39 cellular contexts compared by ENCODE assay signal in the genomic region with DNA sequence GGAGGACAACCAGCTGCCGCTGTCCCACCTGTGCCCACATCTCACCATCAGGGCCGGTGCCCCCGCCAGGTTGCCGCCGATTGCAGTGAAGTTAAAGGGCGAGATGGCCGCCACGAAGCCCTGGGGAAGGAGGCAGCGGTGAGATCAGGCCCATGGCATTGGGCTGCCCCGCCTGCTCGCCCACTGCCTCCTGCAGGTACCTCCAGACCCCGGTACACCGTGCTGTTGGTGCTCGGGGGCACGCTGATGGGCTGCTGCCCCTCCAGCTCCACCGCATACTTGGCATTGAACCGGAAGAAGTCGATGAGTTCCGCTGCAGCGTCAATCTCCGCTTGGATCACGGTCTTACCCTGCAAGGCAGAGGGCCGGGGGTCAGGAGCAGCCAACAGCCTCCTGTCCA. TPM values are rescaled to one million over a fixed set of nuclear protein-coding genes. Genes with fewer than 3 reads are reported as not detected.
"Had no signal": no experiment of that assay in that cellular context is flagged by ENCODE, and none has a peak within 500 bp of the region (broad histone marks: within the 10 kb centered on the region; RNA-seq: fewer than 3 reads in every experiment).

No MANE protein-coding gene starts in this region.

- H3K4me3 Mint-ChIP-seq: activated B cell treated with CpG ODN at 0.5 μM for 24 hours; activated CD4-positive, alpha-beta memory T cell treated with anti-CD3 and anti-CD28 coated beads for 36 hours; activated CD4-positive, alpha-beta T cell treated with anti-CD3 and anti-CD28 coated beads, Interleukin-2, amount 10 ng/mL, durations not matched to agents 24 days and 14 days; activated CD8-positive, alpha-beta T cell treated with anti-CD3 and anti-CD28 coated beads for 36 hours; activated naive CD4-positive, alpha-beta T cell treated with anti-CD3 and anti-CD28 coated beads for 36 hours; activated naive CD8-positive, alpha-beta T cell treated with anti-CD3 and anti-CD28 coated beads for 36 hours; activated T-cell treated with anti-CD3 and anti-CD28 coated beads, Interleukin-2, amount 50 U/mL, for 4 hours; activated T-cell treated with anti-CD3 and anti-CD28 coated beads, Interleukin-2, amount 50 U/mL, for 72 hours; activated T-helper 1 cell treated with anti-CD3 and anti-CD28 coated beads, Interleukin-12 subunit alpha, Interleukin-12 subunit beta, Interleukin-2, Interleukin-4 antibody, amounts not matched to agents 30 ng/mL and 10 ng/mL and 1 ng/mL, durations not matched to agents 14 hours and 24 hours and 36 hours; activated T-helper 17 cell treated with anti-CD3 and anti-CD28 coated beads, Interleukin-2, amount 50 U/mL, for 72 hours; T-helper 1 cell treated with Interleukin-12 subunit alpha and Interleukin-12 subunit beta and Interleukin-4 antibody, amounts not matched to agents 30 μg/mL and 1 μg/mL, for 36 hours; T-helper 2 cell treated with Interferon-gamma antibody and Interleukin-4, amounts not matched to agents 5 μg/mL and 100 μg/mL, for 36 hours had no signal

- H3K27ac Mint-ChIP-seq: activated B cell treated with CpG ODN at 0.5 μM for 24 hours; activated CD4-positive, alpha-beta memory T cell treated with anti-CD3 and anti-CD28 coated beads for 36 hours; activated CD4-positive, alpha-beta T cell treated with anti-CD3 and anti-CD28 coated beads, Interleukin-2, amount 10 ng/mL, durations not matched to agents 24 days and 14 days; activated CD8-positive, alpha-beta T cell treated with anti-CD3 and anti-CD28 coated beads for 36 hours; activated naive CD4-positive, alpha-beta T cell treated with anti-CD3 and anti-CD28 coated beads for 36 hours; activated naive CD4-positive, alpha-beta T cell treated with anti-CD3 and anti-CD28 coated beads, Interleukin-2, amount 50 U/mL, for 72 hours; activated naive CD8-positive, alpha-beta T cell treated with anti-CD3 and anti-CD28 coated beads for 36 hours; activated T-cell treated with anti-CD3 and anti-CD28 coated beads, Interleukin-2, amount 50 U/mL, for 72 hours; activated T-helper 1 cell treated with anti-CD3 and anti-CD28 coated beads, Interleukin-12 subunit alpha, Interleukin-12 subunit beta, Interleukin-2, Interleukin-4 antibody, amounts not matched to agents 30 ng/mL and 10 ng/mL and 1 ng/mL, durations not matched to agents 14 hours and 24 hours and 36 hours; activated T-helper 17 cell treated with anti-CD3 and anti-CD28 coated beads, Interleukin-2, amount 50 U/mL, for 72 hours; T-helper 1 cell treated with Interleukin-12 subunit alpha and Interleukin-12 subunit beta and Interleukin-4 antibody, amounts not matched to agents 30 μg/mL and 1 μg/mL, for 36 hours; T-helper 2 cell treated with Interferon-gamma antibody and Interleukin-4, amounts not matched to agents 5 μg/mL and 100 μg/mL, for 36 hours had no signal

- FAIRE-seq: astrocyte, TTC549 had no signal

- H3K27me3 Mint-ChIP-seq: activated B cell treated with CpG ODN at 0.5 μM for 24 hours; activated CD4-positive, alpha-beta memory T cell treated with anti-CD3 and anti-CD28 coated beads for 36 hours; activated CD4-positive, alpha-beta T cell treated with anti-CD3 and anti-CD28 coated beads, Interleukin-2, amount 10 ng/mL, durations not matched to agents 24 days and 14 days; activated CD8-positive, alpha-beta T cell treated with anti-CD3 and anti-CD28 coated beads for 36 hours; activated naive CD8-positive, alpha-beta T cell treated with anti-CD3 and anti-CD28 coated beads for 36 hours; activated T-helper 17 cell treated with anti-CD3 and anti-CD28 coated beads, Interleukin-2, amount 50 U/mL, for 72 hours had no signal

- ATAC-seq: activated CD8-positive, alpha-beta T cell treated with anti-CD3 and anti-CD28 coated beads for 36 hours; activated naive CD4-positive, alpha-beta T cell treated with anti-CD3 and anti-CD28 coated beads, Interleukin-2, amount 50 U/mL, for 72 hours; activated T-cell treated with anti-CD3 and anti-CD28 coated beads, Interleukin-2, amount 50 U/mL, for 4 hours; activated T-cell treated with anti-CD3 and anti-CD28 coated beads, Interleukin-2, amount 50 U/mL, for 72 hours; activated T-helper 17 cell treated with anti-CD3 and anti-CD28 coated beads, Interleukin-2, amount 50 U/mL, for 72 hours; body of pancreas had no signal

- H3K36me3 ChIP-seq: adrenal gland, brain microvascular endothelial cell, breast epithelium had no signal

- H3K27me3 ChIP-seq: adrenal gland, body of pancreas, brain microvascular endothelial cell, breast epithelium had no signal

- H3K36me3 Mint-ChIP-seq: activated CD4-positive, alpha-beta memory T cell treated with anti-CD3 and anti-CD28 coated beads for 36 hours; activated naive CD4-positive, alpha-beta T cell treated with anti-CD3 and anti-CD28 coated beads, Interleukin-2, amount 50 U/mL, for 72 hours; activated naive CD8-positive, alpha-beta T cell treated with anti-CD3 and anti-CD28 coated beads for 36 hours had no signal

- H3K4me1 ChIP-seq: breast epithelium had no signal

- H3K4me1 Mint-ChIP-seq: activated B cell treated with CpG ODN at 0.5 μM for 24 hours; activated CD4-positive, alpha-beta T cell treated with anti-CD3 and anti-CD28 coated beads, Interleukin-2, amount 10 ng/mL, durations not matched to agents 24 days and 14 days; activated naive CD8-positive, alpha-beta T cell treated with anti-CD3 and anti-CD28 coated beads for 36 hours; activated T-helper 17 cell treated with anti-CD3 and anti-CD28 coated beads, Interleukin-2, amount 50 U/mL, for 72 hours had no signal

- H3K9me3 Mint-ChIP-seq: activated B cell treated with CpG ODN at 0.5 μM for 24 hours; activated CD4-positive, alpha-beta memory T cell treated with anti-CD3 and anti-CD28 coated beads for 36 hours; activated CD4-positive, alpha-beta T cell treated with anti-CD3 and anti-CD28 coated beads, Interleukin-2, amount 10 ng/mL, durations not matched to agents 24 days and 14 days; activated CD8-positive, alpha-beta T cell treated with anti-CD3 and anti-CD28 coated beads for 36 hours; activated naive CD4-positive, alpha-beta T cell treated with anti-CD3 and anti-CD28 coated beads for 36 hours; activated naive CD4-positive, alpha-beta T cell treated with anti-CD3 and anti-CD28 coated beads, Interleukin-2, amount 50 U/mL, for 72 hours; activated naive CD8-positive, alpha-beta T cell treated with anti-CD3 and anti-CD28 coated beads for 36 hours; activated T-cell treated with anti-CD3 and anti-CD28 coated beads, Interleukin-2, amount 50 U/mL, for 4 hours; activated T-cell treated with anti-CD3 and anti-CD28 coated beads, Interleukin-2, amount 50 U/mL, for 72 hours; activated T-helper 1 cell treated with anti-CD3 and anti-CD28 coated beads, Interleukin-12 subunit alpha, Interleukin-12 subunit beta, Interleukin-2, Interleukin-4 antibody, amounts not matched to agents 30 ng/mL and 10 ng/mL and 1 ng/mL, durations not matched to agents 14 hours and 24 hours and 36 hours; activated T-helper 17 cell treated with anti-CD3 and anti-CD28 coated beads, Interleukin-2, amount 50 U/mL, for 72 hours; T-helper 1 cell treated with Interleukin-12 subunit alpha and Interleukin-12 subunit beta and Interleukin-4 antibody, amounts not matched to agents 30 μg/mL and 1 μg/mL, for 36 hours; T-helper 2 cell treated with Interferon-gamma antibody and Interleukin-4, amounts not matched to agents 5 μg/mL and 100 μg/mL, for 36 hours had no signal

- H3K4me3 ChIP-seq: adrenal gland, body of pancreas, breast epithelium had no signal

- H3K27ac ChIP-seq: body of pancreas, brain microvascular endothelial cell, breast epithelium, VCaP had no signal

- H3K9me3 ChIP-seq: adrenal gland, body of pancreas, breast epithelium had no signal

- DNase-seq: activated B cell treated with CpG ODN at 0.5 μM for 24 hours; activated CD4-positive, alpha-beta memory T cell treated with anti-CD3 and anti-CD28 coated beads for 36 hours; activated CD4-positive, alpha-beta T cell treated with anti-CD3 and anti-CD28 coated beads for 4 hours; activated CD4-positive, alpha-beta T cell treated with anti-CD3 and anti-CD28 coated beads, Interleukin-2, amount 10 ng/mL, durations not matched to agents 24 days and 14 days; activated CD4-positive, alpha-beta T cell treated with anti-CD3 and anti-CD28 coated beads, Interleukin-2, amount 50 U/mL, for 1 hour; activated CD4-positive, alpha-beta T cell treated with anti-CD3 and anti-CD28 coated beads, Interleukin-2, amount 50 U/mL, for 4 hours; activated CD4-positive, CD25-positive, alpha-beta regulatory T cell treated with anti-CD3 and anti-CD28 coated beads, Interleukin-2, amount 50 U/mL, for 72 hours; activated CD8-positive, alpha-beta memory T cell treated with anti-CD3 and anti-CD28 coated beads, Interleukin-2, amount 50 U/mL, for 4 hours; activated CD8-positive, alpha-beta T cell treated with anti-CD3 and anti-CD28 coated beads for 36 hours; activated effector memory CD4-positive, alpha-beta T cell treated with anti-CD3 and anti-CD28 coated beads, Interleukin-2, amount 50 U/mL, for 16 hours; activated gamma-delta T cell treated with Interleukin-2 at 50 U/mL for 16 hours; activated naive CD4-positive, alpha-beta T cell; activated naive CD4-positive, alpha-beta T cell treated with anti-CD3 and anti-CD28 coated beads for 36 hours; activated naive CD4-positive, alpha-beta T cell treated with anti-CD3 and anti-CD28 coated beads, Interleukin-2, amount 50 U/mL, for 16 hours; activated naive CD8-positive, alpha-beta T cell treated with anti-CD3 and anti-CD28 coated beads for 36 hours; activated T-cell treated with anti-CD3 and anti-CD28 coated beads for 4 hours; activated T-cell treated with anti-CD3 and anti-CD28 coated beads, Interleukin-2, amount 50 U/mL, for 1 hour; activated T-cell treated with anti-CD3 and anti-CD28 coated beads, Interleukin-2, amount 50 U/mL, for 4 hours; activated T-cell treated with anti-CD3 and anti-CD28 coated beads, Interleukin-2, amount 50 U/mL, for 72 hours; amniotic stem cell; aorta; body of pancreas; brain microvascular endothelial cell; SW 1271; T-helper 1 cell; T-helper 2 cell; T-helper 9 cell had no signal

RNA-seq across cellular contexts. Expression of a gene that starts 23.6 kb away (rescaled TPM):
- total RNA-seq: activated B cell treated with CpG ODN at 0.5 μM for 24 hours; activated CD4-positive, alpha-beta memory T cell treated with anti-CD3 and anti-CD28 coated beads for 36 hours; activated CD4-positive, alpha-beta T cell treated with anti-CD3 and anti-CD28 coated beads, Interleukin-2, amount 10 ng/mL, durations not matched to agents 24 days and 14 days; activated CD8-positive, alpha-beta memory T cell treated with anti-CD3 and anti-CD28 coated beads for 36 hours; activated CD8-positive, alpha-beta T cell treated with anti-CD3 and anti-CD28 coated beads for 36 hours; activated naive CD4-positive, alpha-beta T cell treated with anti-CD3 and anti-CD28 coated beads for 36 hours; activated naive CD4-positive, alpha-beta T cell treated with anti-CD3 and anti-CD28 coated beads, Interleukin-2, amount 50 U/mL, for 72 hours; activated naive CD8-positive, alpha-beta T cell treated with anti-CD3 and anti-CD28 coated beads for 36 hours; activated T-cell treated with anti-CD3 and anti-CD28 coated beads, Interleukin-2, amount 50 U/mL, for 4 hours; activated T-cell treated with anti-CD3 and anti-CD28 coated beads, Interleukin-2, amount 50 U/mL, for 72 hours; activated T-helper 1 cell treated with anti-CD3 and anti-CD28 coated beads, Interleukin-12 subunit alpha, Interleukin-12 subunit beta, Interleukin-2, Interleukin-4 antibody, amounts not matched to agents 30 ng/mL and 10 ng/mL and 1 ng/mL, durations not matched to agents 14 hours and 24 hours and 36 hours; activated T-helper 17 cell treated with anti-CD3 and anti-CD28 coated beads, Interleukin-2, amount 50 U/mL, for 72 hours; adrenal gland; aorta; astrocyte; body of pancreas; breast epithelium; cardiac septum had no signal
- polyA plus RNA-seq: adrenal gland, aorta had no signal
